8 cellular contexts compared by ENCODE assay signal in genomic region chr6:73520688-73521350, GRCh38. TPM values are rescaled to one million over a fixed set of nuclear protein-coding genes. Genes with fewer than 3 reads are reported as not detected.
DNase-seq lines count a peak whose midpoint lies in the region; ATAC-seq and TF ChIP-seq lines count a peak whose summit lies in the region.

Gene EEF1A1, minus strand, starts transcription at chr6:73521032. Its CDS starts 1,006 bp downstream, at chr6:73520026.

- H3K9ac ChIP-seq in duodenal mucosa (ENCODE audit: low read depth in 1 of 2, low read length in 2 of 2), result peak within 1 kb of the TSS; percentile 100

- peaks cover 49% of the 10 kb centered on the region for H3K4me1 Mint-ChIP-seq in CD14-positive monocyte
- peaks cover 48% of the 10 kb centered on the region for H3K4me1 Mint-ChIP-seq in activated CD4-positive, alpha-beta memory T cell treated with anti-CD3 and anti-CD28 coated beads, Interleukin-2, amount 10 ng/mL, durations not matched to agents 7 days and 5 days

- H3K4me1 ChIP-seq in duodenal mucosa (ENCODE audit: control insufficient read depth in 1 of 2, insufficient read depth in 2 of 2, low read length in 2 of 2), result peaks cover 31 to 49% of the 10 kb centered on the region in 2 donors

- peaks cover 35 to 36% of the 10 kb centered on the region in 2 donors for H3K36me3 ChIP-seq in duodenal mucosa (ENCODE audit: control insufficient read depth in 1 of 2, insufficient read depth in 2 of 2, low read length in 2 of 2)

- H3K4me3 ChIP-seq in duodenal mucosa (ENCODE audit: low read depth in 1 of 2, low read length in 2 of 2), result peak within 1 kb of the TSS; percentile 95 to 99
- peak within 1 kb of the TSS; percentile 94 for H3K4me3 ChIP-seq in lower leg skin (ENCODE audit: low read depth, poor library complexity, severe bottlenecking)

- peak within 1 kb of the TSS; percentile 100 for H3K27ac ChIP-seq in duodenal mucosa (ENCODE audit: low read depth, low read length)

- TF ChIP-seq CTCF in CD14-positive monocyte (IDR thresholded peaks at IDR 0.05) (no peak), lower leg skin (IDR thresholded peaks at IDR 0.05) (no peak)

- H3K36me3 Mint-ChIP-seq in CD14-positive monocyte, result peaks cover 38 to 43% of the 10 kb centered on the region in 2 donors
- peaks cover 50% of the 10 kb centered on the region for H3K36me3 Mint-ChIP-seq in activated CD4-positive, alpha-beta memory T cell treated with anti-CD3 and anti-CD28 coated beads, Interleukin-2, amount 10 ng/mL, durations not matched to agents 7 days and 5 days (ENCODE audit: low read depth)

- peaks cover 0 to 2% (median 0%) of the 10 kb centered on the region in 7 donors for H3K9me3 Mint-ChIP-seq in CD14-positive monocyte
- H3K9me3 Mint-ChIP-seq in activated CD4-positive, alpha-beta memory T cell treated with anti-CD3 and anti-CD28 coated beads, Interleukin-2, amount 10 ng/mL, durations not matched to agents 7 days and 5 days, result no peaks in the 10 kb centered on the region

- H3K9me3 ChIP-seq in duodenal mucosa (ENCODE audit: control insufficient read depth in 1 of 2, low read length in 2 of 2), result no peaks in the 10 kb centered on the region

- H3K27ac Mint-ChIP-seq in CD14-positive monocyte, result peak within 1 kb of the TSS; percentile 96 to 100 (median 99)
- H3K27ac Mint-ChIP-seq in activated CD4-positive, alpha-beta memory T cell treated with anti-CD3 and anti-CD28 coated beads, Interleukin-2, amount 10 ng/mL, durations not matched to agents 7 days and 5 days, result peak within 1 kb of the TSS; percentile 97

- POLR2A ChIA-PET in activated CD4-positive, alpha-beta memory T cell treated with anti-CD3 and anti-CD28 coated beads, Interleukin-2, amount 10 ng/mL, durations not matched to agents 7 days and 5 days (lab: Charles Lee), result interaction anchor here (0.8 to 13.6 kb wide), 44 partner anchors 8 to 1763 kb away, joined by 3 to 191 read pairs (median 5); partner anchors contain the start of genes CGAS, KHDC1, MTO1 and SLC17A5

- ATAC-seq in GM19397 (IDR thresholded peaks at IDR 0.05; ENCODE audit: unreplicated experiment) (peak; percentile 63), HG03571 (IDR thresholded peaks at IDR 0.05; ENCODE audit: unreplicated experiment) (peak; percentile 64)

- WGBS in lower leg skin, 2 donors, result 1% methylated on average over 53 of the region's 53 CpGs

- intact Hi-C loops in CD14-positive monocyte (cut with micrococcal nuclease), result loop anchor here (2.0 to 5.0 kb wide), 3 partner anchors 60 to 132 kb away; partner anchors contain the start of gene SLC17A5 (in 2 of the 2)
- intact Hi-C loops in lower leg skin (cut with DNase I; ENCODE audit: low total_unique reads), result no loop called here

- DNase-seq in CD14-positive monocyte (ENCODE audit: low spot score), result peak; percentile 100
- peak; percentile 97 for DNase-seq in NCI-H82 treated with DMSO at 0.1 percent for 48 hours (lab: John Stamatoyannopoulos, UW; ENCODE audit: unreplicated experiment)
- DNase-seq in activated CD4-positive, alpha-beta memory T cell treated with anti-CD3 and anti-CD28 coated beads, Interleukin-2, amount 10 ng/mL, durations not matched to agents 7 days and 5 days, result peak; percentile 100
- DNase-seq in lower leg skin (ENCODE audit: low spot score in 2 of 2), result peak; percentile 100
- DNase-seq in stimulated activated CD4-positive, alpha-beta T cell treated with anti-CD3 and anti-CD28 coated beads, Interleukin-4, amount 100 ng/mL, for 48 hours (ENCODE audit: low read depth in 2 of 2), result peak; percentile 99 to 100

- H3K27me3 Mint-ChIP-seq in CD14-positive monocyte (ENCODE audit: low read depth in 3 of 3), result peaks cover 0 to 3% (median 3%) of the 10 kb centered on the region in 3 donors
- H3K27me3 Mint-ChIP-seq in activated CD4-positive, alpha-beta memory T cell treated with anti-CD3 and anti-CD28 coated beads, Interleukin-2, amount 10 ng/mL, durations not matched to agents 7 days and 5 days, result no peaks in the 10 kb centered on the region

- no peaks in the 10 kb centered on the region for H3K27me3 ChIP-seq in duodenal mucosa (ENCODE audit: control insufficient read depth in 1 of 2, insufficient read depth in 2 of 2, low read length in 2 of 2)

- peak in 1 of 2 donors; percentile 98 for TF ChIP-seq POLR2A in lower leg skin (IDR thresholded peaks at IDR 0.05)

- peak within 1 kb of the TSS; percentile 95 to 96 for H3K4me3 Mint-ChIP-seq in CD14-positive monocyte
- H3K4me3 Mint-ChIP-seq in activated CD4-positive, alpha-beta memory T cell treated with anti-CD3 and anti-CD28 coated beads, Interleukin-2, amount 10 ng/mL, durations not matched to agents 7 days and 5 days, result peak within 1 kb of the TSS; percentile 89

- CTCF ChIA-PET in activated CD4-positive, alpha-beta memory T cell treated with anti-CD3 and anti-CD28 coated beads, Interleukin-2, amount 10 ng/mL, durations not matched to agents 7 days and 5 days (lab: Charles Lee), result interaction anchor here (1.3 to 5.2 kb wide), 6 partner anchors 12 to 133 kb away, joined by 4 to 40 read pairs (median 12); partner anchors contain the start of genes MTO1 and SLC17A5

RNA-seq across cellular contexts. Expression of gene EEF1A1, which starts in this region (rescaled TPM):
- polyA plus RNA-seq in CD14-positive monocyte, result 1,000 to 10,000 TPM; 5,292 to 5,586 TPM
- total RNA-seq in activated CD4-positive, alpha-beta memory T cell treated with anti-CD3 and anti-CD28 coated beads, Interleukin-2, amount 10 ng/mL, durations not matched to agents 7 days and 5 days, result 1,000 to 10,000 TPM; 7,440 to 7,455 TPM
- total RNA-seq in lower leg skin, result over 10,000 TPM in 2 of 4 donors, 1,000 to 10,000 TPM in 2; 8,072 to 12,275 (median 10,774) TPM

Comparison
In these comparisons a context has a peak if more than half of its experiments do, and no peak if none do; other contexts are left out.
1. Peak in every context shown above with its lines: DNase-seq, ATAC-seq, H3K4me3 ChIP-seq and H3K27ac ChIP-seq.